ENCODE assay signal across 8 cellular contexts in genomic region chr17:29042679-29043538, GRCh38. TPM values are rescaled to one million over a fixed set of nuclear protein-coding genes. Genes with fewer than 3 reads are reported as not detected.
DNase-seq lines count a peak whose midpoint lies in the region; ATAC-seq and TF ChIP-seq lines count a peak whose summit lies in the region.

Gene PIPOX, plus strand, starts transcription at chr17:29043141. Its CDS starts 85 bp downstream, at chr17:29043226.

- peak within 1 kb of the TSS; percentile 21 for H3K27ac Mint-ChIP-seq in activated T-cell treated with anti-CD3 and anti-CD28 coated beads, Interleukin-2, amount 50 U/mL, for 72 hours

- peaks cover 11% of the 10 kb centered on the region for H3K27me3 Mint-ChIP-seq in activated T-cell treated with anti-CD3 and anti-CD28 coated beads, Interleukin-2, amount 50 U/mL, for 72 hours (ENCODE audit: low read depth)

- peaks cover 9% of the 10 kb centered on the region for H3K4me1 Mint-ChIP-seq in activated T-cell treated with anti-CD3 and anti-CD28 coated beads, Interleukin-2, amount 50 U/mL, for 72 hours (ENCODE audit: low read depth)

- H3K9me3 Mint-ChIP-seq in activated T-cell treated with anti-CD3 and anti-CD28 coated beads, Interleukin-2, amount 50 U/mL, for 72 hours: no peaks in the 10 kb centered on the region

- ATAC-seq in activated T-cell treated with anti-CD3 and anti-CD28 coated beads, Interleukin-2, amount 50 U/mL, for 72 hours (replicated peaks in 1 of 2): no peak
- no peak for ATAC-seq in GM21723 (IDR thresholded peaks at IDR 0.05; ENCODE audit: unreplicated experiment)
- no peak for ATAC-seq in GM21786 (IDR thresholded peaks at IDR 0.05; ENCODE audit: unreplicated experiment)

- no peak within 1 kb of the TSS for H3K4me3 Mint-ChIP-seq in activated T-cell treated with anti-CD3 and anti-CD28 coated beads, Interleukin-2, amount 50 U/mL, for 72 hours

- TF ChIP-seq CTCF in choroid plexus epithelial cell (conservative IDR thresholded peaks at IDR 0.05; ENCODE audit: low read depth, low read length): peak; percentile 47

- no peaks in the 10 kb centered on the region for H3K36me3 Mint-ChIP-seq in activated T-cell treated with anti-CD3 and anti-CD28 coated beads, Interleukin-2, amount 50 U/mL, for 72 hours (ENCODE audit: insufficient read depth in 2 of 2)

- DNase-seq in activated T-cell treated with anti-CD3 and anti-CD28 coated beads, Interleukin-2, amount 50 U/mL, for 72 hours: no peak
- no peak for DNase-seq in activated T-cell treated with anti-CD3 and anti-CD28 coated beads, Interleukin-2, amount 50 U/mL, for 48 hours
- peak; percentile 97 to 98 for DNase-seq in NCI-H524 (lab: John Stamatoyannopoulos, UW)
- DNase-seq in choroid plexus epithelial cell (ENCODE audit: low read depth): peak; percentile 80
- peak; percentile 80 for DNase-seq in medulla oblongata (ENCODE audit: extremely low spot score)
- DNase-seq in AG08395 (ENCODE audit: low spot score): no peak

- H3K4me3 ChIP-seq in choroid plexus epithelial cell (ENCODE audit: low read depth, low read length): peak within 1 kb of the TSS; percentile 33

RNA-seq across cellular contexts. Expression of gene PIPOX, which starts in this region (rescaled TPM):
- 10 to 100 TPM in 1 of 2 donors, 1 to 10 TPM in 1; 9.4 to 13.7 TPM for total RNA-seq in activated T-cell treated with anti-CD3 and anti-CD28 coated beads, Interleukin-2, amount 50 U/mL, for 72 hours

Comparison
In these comparisons a context has a peak if more than half of its experiments do, and no peak if none do; other contexts are left out.
1. DNase-seq: peak in NCI-H524 (2 of 2), choroid plexus epithelial cell (single experiment) and medulla oblongata (single experiment); none in activated T-cell treated with anti-CD3 and anti-CD28 coated beads, Interleukin-2, amount 50 U/mL, for 72 hours (0 of 2), activated T-cell treated with anti-CD3 and anti-CD28 coated beads, Interleukin-2, amount 50 U/mL, for 48 hours (0 of 2) and AG08395 (single experiment).